24 cellular contexts compared by ENCODE assay signal in the genomic region with DNA sequence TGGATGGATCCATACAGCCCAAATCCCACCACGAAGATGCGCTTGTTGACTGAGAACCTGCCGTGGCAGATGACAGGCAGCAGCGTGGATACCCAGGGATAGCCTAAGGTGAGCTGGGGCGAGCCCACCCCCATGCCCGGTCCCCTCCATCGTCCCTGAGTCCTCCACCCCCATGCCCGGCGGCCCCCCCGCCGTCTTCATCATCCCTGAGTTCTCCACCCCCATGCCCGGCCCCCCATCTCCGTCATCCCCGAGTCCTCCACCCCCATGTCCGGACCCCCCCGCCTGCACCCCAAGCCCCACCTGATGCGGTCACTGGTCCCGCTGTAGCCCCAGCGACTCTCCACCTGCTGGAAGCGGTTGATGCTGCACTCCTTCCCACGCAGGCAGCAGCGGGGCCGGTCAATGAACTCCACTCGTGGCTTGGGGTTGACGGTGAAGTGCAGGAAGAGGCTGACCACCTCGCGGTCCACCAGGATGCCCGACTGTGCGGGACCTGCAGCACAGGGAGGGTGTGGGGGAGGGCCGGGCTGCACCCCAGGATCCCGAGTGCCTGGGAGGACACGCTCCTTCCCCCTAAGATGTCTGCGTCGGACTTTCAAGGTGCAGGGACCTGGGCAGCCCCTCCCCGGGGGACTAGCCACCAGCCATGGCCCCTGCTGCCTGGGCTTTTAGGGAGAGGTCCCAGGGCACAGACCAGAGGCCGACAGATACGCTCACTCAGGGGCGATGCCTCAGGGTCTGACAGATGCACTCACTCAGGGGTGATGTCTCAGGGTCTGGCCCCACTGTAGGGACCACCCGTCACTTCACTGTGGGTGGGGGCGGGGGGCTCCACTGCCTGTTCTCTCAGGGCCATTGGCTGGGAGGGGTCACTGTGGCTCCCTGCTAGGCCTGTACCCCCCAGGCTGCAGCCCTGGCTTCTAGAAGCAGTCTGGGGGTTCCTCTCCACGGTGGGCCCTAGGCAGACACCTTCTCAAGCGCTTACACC. TPM values are rescaled to one million over a fixed set of nuclear protein-coding genes. Genes with fewer than 3 reads are reported as not detected.
DNase-seq lines count a peak whose midpoint lies in the region; ATAC-seq and TF ChIP-seq lines count a peak whose summit lies in the region.
"Had no signal": no experiment of that assay in that cellular context is flagged by ENCODE, and none has a peak within 500 bp of the region (broad histone marks: within the 10 kb centered on the region; RNA-seq: fewer than 3 reads in every experiment).

No MANE protein-coding gene starts in this region.

- no peaks in the 10 kb centered on the region for H3K9me3 Mint-ChIP-seq in stimulated activated naive B cell treated with anti-CD40 and anti-IgM and Interleukin-4, amounts not matched to agents 10 μg/mL and 1 μg/mL and 100 μg/mL, for 72 hours
- H3K9me3 Mint-ChIP-seq: activated naive CD4-positive, alpha-beta T cell treated with anti-CD3 and anti-CD28 coated beads, Interleukin-2, amount 50 U/mL, for 24 hours had no signal

- ATAC-seq in left colon (peak; percentile 4), GM18870 (IDR thresholded peaks at IDR 0.05; ENCODE audit: unreplicated experiment) (no peak)
- ATAC-seq in stimulated activated naive B cell treated with anti-CD40 and anti-IgM and Interleukin-4, amounts not matched to agents 10 μg/mL and 1 μg/mL and 100 μg/mL, for 72 hours (replicated peaks): peak in 1 of 2 donors; percentile 11
- ATAC-seq: foreskin keratinocyte had no signal

- H3K27me3 ChIP-seq in WERI-Rb-1 (ENCODE audit: insufficient read depth, low read depth, severe bottlenecking) (no peaks in the 10 kb centered on the region), MG63 (no peaks in the 10 kb centered on the region)
- H3K27me3 ChIP-seq: ascending aorta, BLaER1, foreskin keratinocyte, upper lobe of left lung had no signal

- peaks cover 33 to 61% of the 10 kb centered on the region in 2 donors for H3K36me3 Mint-ChIP-seq in stimulated activated naive B cell treated with anti-CD40 and anti-IgM and Interleukin-4, amounts not matched to agents 10 μg/mL and 1 μg/mL and 100 μg/mL, for 72 hours

- H3K4me1 Mint-ChIP-seq in stimulated activated naive B cell treated with anti-CD40 and anti-IgM and Interleukin-4, amounts not matched to agents 10 μg/mL and 1 μg/mL and 100 μg/mL, for 72 hours: peaks cover 0 to 1% of the 10 kb centered on the region in 2 donors
- H3K4me1 Mint-ChIP-seq: activated naive CD4-positive, alpha-beta T cell treated with anti-CD3 and anti-CD28 coated beads, Interleukin-2, amount 50 U/mL, for 24 hours had no signal

- peak; percentile 22; the same call in 1 of the 2 replicates for TF ChIP-seq CTCF in WERI-Rb-1 (IDR thresholded peaks at IDR 0.05; ENCODE audit: low read depth, low read length)

- intact Hi-C loops in left colon (cut with DNase I, micrococcal nuclease): no loop called here

- H3K9me3 ChIP-seq in WERI-Rb-1 (ENCODE audit: severe bottlenecking): no peaks in the 10 kb centered on the region
- H3K9me3 ChIP-seq in MG63: no peaks in the 10 kb centered on the region
- H3K9me3 ChIP-seq: ascending aorta, BLaER1, lower lobe of right lung, upper lobe of left lung had no signal

- no peak overlapping the region for H3K4me3 ChIP-seq in WERI-Rb-1 (ENCODE audit: low read depth, low read length)
- no peak overlapping the region for H3K4me3 ChIP-seq in MG63
- H3K4me3 ChIP-seq: ascending aorta, BLaER1, lower lobe of right lung, upper lobe of left lung had no signal

- H3K4me3 Mint-ChIP-seq in stimulated activated naive B cell treated with anti-CD40 and anti-IgM and Interleukin-4, amounts not matched to agents 10 μg/mL and 1 μg/mL and 100 μg/mL, for 72 hours: no peak overlapping the region
- H3K4me3 Mint-ChIP-seq: activated naive CD4-positive, alpha-beta T cell treated with anti-CD3 and anti-CD28 coated beads, Interleukin-2, amount 50 U/mL, for 24 hours had no signal

- H3K27ac ChIP-seq in WERI-Rb-1: no peak overlapping the region
- H3K27ac ChIP-seq: ascending aorta, BLaER1, foreskin keratinocyte, lower lobe of right lung, upper lobe of left lung had no signal

- H3K36me3 ChIP-seq in WERI-Rb-1 (peaks cover 78% of the 10 kb centered on the region), MG63 (no peaks in the 10 kb centered on the region; the same call in 1 of the 2 replicates)

- DNase-seq in activated effector memory CD4-positive, alpha-beta T cell treated with anti-CD3 and anti-CD28 coated beads, Interleukin-2, amount 50 U/mL, for 16 hours: peak; percentile 61
- no peak for DNase-seq in activated effector memory CD4-positive, alpha-beta T cell treated with Interleukin-2 at 50 U/mL for 16 hours
- DNase-seq in WERI-Rb-1 (no peak), left colon (no peak), MG63 (no peak), HPDE6-E6E7 (ENCODE audit: extremely low spot score) (no peak)
- no peak for DNase-seq in stimulated activated naive B cell treated with anti-CD40 and anti-IgM and Interleukin-4, amounts not matched to agents 10 μg/mL and 1 μg/mL and 100 μg/mL, for 72 hours
- DNase-seq: activated T-cell treated with anti-CD3 and anti-CD28 coated beads, Interleukin-2, amount 50 U/mL, for 1 hour; caudate nucleus; COR-L47; DMS79 treated with DMSO at 0.1 percent for 48 hours; foreskin keratinocyte; hippocampal formation; lower lobe of right lung; NCI-H1694; NCI-H2171 treated with DMSO at 0.1 percent for 48 hours; NCI-H526; stimulated activated CD4-positive, alpha-beta T cell treated with anti-CD3 and anti-CD28 coated beads, Interleukin-4, amount 100 ng/mL, for 4 hours; T1000 had no signal

- H3K27me3 Mint-ChIP-seq in stimulated activated naive B cell treated with anti-CD40 and anti-IgM and Interleukin-4, amounts not matched to agents 10 μg/mL and 1 μg/mL and 100 μg/mL, for 72 hours: no peaks in the 10 kb centered on the region
- H3K27me3 Mint-ChIP-seq: activated naive CD4-positive, alpha-beta T cell treated with anti-CD3 and anti-CD28 coated beads, Interleukin-2, amount 50 U/mL, for 24 hours had no signal

- H3K27ac Mint-ChIP-seq in stimulated activated naive B cell treated with anti-CD40 and anti-IgM and Interleukin-4, amounts not matched to agents 10 μg/mL and 1 μg/mL and 100 μg/mL, for 72 hours: peak overlapping the region; percentile 47

RNA-seq across cellular contexts. Expression of gene BTBD2, which starts 28.0 kb away (rescaled TPM):
- 10 to 100 TPM; 73.1 to 73.7 TPM for total RNA-seq in left colon
- total RNA-seq in MG63 (2014; rRNA removed; shearing (Covaris generic); ENCODE audit: low replicate concordance): 34.4 and 36.4 TPM in 2 replicates

RNA-seq across cellular contexts. Expression of gene CSNK1G2, which starts 46.5 kb away (rescaled TPM):
- total RNA-seq in left colon: 10 to 100 TPM; 51.4 to 74.1 TPM
- 20.1 and 34.5 TPM in 2 replicates for total RNA-seq in MG63 (2014; rRNA removed; shearing (Covaris generic); ENCODE audit: low replicate concordance)
